In the genomic region with DNA sequence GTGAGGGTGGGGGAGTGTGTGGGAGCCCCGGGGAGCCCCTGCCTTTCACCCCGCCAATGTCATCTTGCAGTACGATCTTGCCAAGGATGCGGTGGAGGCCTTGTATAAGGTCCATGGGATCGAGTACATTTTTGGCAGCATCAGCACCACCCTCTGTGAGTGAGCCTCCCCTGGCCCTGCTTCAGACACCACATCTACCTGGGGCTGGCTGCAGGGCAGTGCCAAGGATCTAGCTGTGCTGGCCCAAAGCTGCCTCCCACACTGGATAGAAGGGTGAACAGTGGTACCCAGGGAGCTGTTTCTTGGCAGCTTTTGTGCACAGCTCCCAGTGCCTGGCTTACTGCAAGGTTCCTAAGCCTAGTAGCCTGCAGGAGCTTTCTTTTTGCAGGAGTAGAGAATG, we compare ENCODE assay signal across 30 cellular contexts. TPM values are rescaled to one million over a fixed set of nuclear protein-coding genes. Genes with fewer than 3 reads are reported as not detected.
A peak's percentile ranks its signal among the peaks of the same experiment; 100 is the strongest.
DNase-seq lines count a peak whose midpoint lies in the region; ATAC-seq and TF ChIP-seq lines count a peak whose summit lies in the region.
"Had no signal": no experiment of that assay in that cellular context is flagged by ENCODE, and none has a peak within 500 bp of the region (broad histone marks: within the 10 kb centered on the region; RNA-seq: fewer than 3 reads in every experiment).

No MANE protein-coding gene starts in this region.

- H3K27ac Mint-ChIP-seq in CD8-positive, alpha-beta T cell: no peak overlapping the region
- H3K27ac Mint-ChIP-seq: dendritic cell treated with granulocyte-macrophage colony-stimulating factor and Interleukin-4, amounts not matched to agents 40 ng/mL and 50 ng/mL, for 4 days; endodermal cell had no signal

- peak overlapping the region; percentile 5 for H3K4me3 ChIP-seq in CD8-positive, alpha-beta T cell (ENCODE audit: low read depth, low read length)
- H3K4me3 ChIP-seq in OCI-LY7 (ENCODE audit: low read depth, low read length, poor library complexity, severe bottlenecking): no peak overlapping the region
- H3K4me3 ChIP-seq: heart right ventricle, prostate gland, stomach, tibial nerve had no signal

- no peaks in the 10 kb centered on the region for H3K36me3 Mint-ChIP-seq in CD8-positive, alpha-beta T cell

- H3K4me1 ChIP-seq in CD8-positive, alpha-beta T cell (ENCODE audit: insufficient read depth, low read length): peaks cover 46% of the 10 kb centered on the region
- H3K4me1 ChIP-seq in OCI-LY7 (ENCODE audit: insufficient read depth, low read length, poor library complexity, severe bottlenecking): no peaks in the 10 kb centered on the region

- intact Hi-C loops in CD8-positive, alpha-beta T cell (cut with DNase I, micrococcal nuclease): no loop called here
- intact Hi-C loops in OCI-LY7 (cut with micrococcal nuclease; ENCODE audit: unreplicated experiment) (no loop called here), posterior vena cava (cut with DNase I) (no loop called here)

- H3K36me3 ChIP-seq in CD8-positive, alpha-beta T cell (ENCODE audit: insufficient read depth, low read length): no peaks in the 10 kb centered on the region
- no peaks in the 10 kb centered on the region for H3K36me3 ChIP-seq in OCI-LY7 (ENCODE audit: insufficient read depth, low read length)
- H3K36me3 ChIP-seq: heart right ventricle, neutrophil, prostate gland, stomach, tibial nerve had no signal

- no peak for TF ChIP-seq CTCF in CD8-positive, alpha-beta T cell (IDR thresholded peaks at IDR 0.05)
- TF ChIP-seq CTCF in OCI-LY7 (conservative IDR thresholded peaks at IDR 0.05; ENCODE audit: low read length): no peak

- DNase-seq in CD8-positive, alpha-beta T cell: no peak
- DNase-seq in OCI-LY7 (ENCODE audit: low spot score): no peak
- peak; percentile 10 for DNase-seq in cerebellum (ENCODE audit: low spot score)
- peak; percentile 53 for DNase-seq in posterior vena cava (ENCODE audit: low spot score)
- no peak for DNase-seq in stimulated activated naive CD4-positive, alpha-beta T cell (lab: John Stamatoyannopoulos, UW)
- DNase-seq: DMS53; endodermal cell; foreskin fibroblast; GOT3; heart right ventricle; kidney glomerular epithelial cell; MV-4-11; NCI-H146; stimulated activated CD4-positive, alpha-beta T cell treated with anti-CD3 and anti-CD28 coated beads, Interleukin-15, amount 100 ng/mL, for 24 hours; stomach had no signal

- H3K4me3 Mint-ChIP-seq in CD8-positive, alpha-beta T cell: no peak overlapping the region
- H3K4me3 Mint-ChIP-seq: dendritic cell treated with granulocyte-macrophage colony-stimulating factor and Interleukin-4, amounts not matched to agents 40 ng/mL and 50 ng/mL, for 4 days; endodermal cell had no signal

- H3K9me3 Mint-ChIP-seq in CD8-positive, alpha-beta T cell: no peaks in the 10 kb centered on the region
- H3K9me3 Mint-ChIP-seq: activated CD4-positive, alpha-beta T cell treated with anti-CD3 and anti-CD28 coated beads, Interleukin-2, amount 10 ng/mL, durations not matched to agents 24 days and 14 days; activated naive CD4-positive, alpha-beta T cell treated with anti-CD3 and anti-CD28 coated beads for 36 hours; activated T-cell treated with anti-CD3 and anti-CD28 coated beads, Interleukin-2, amount 50 U/mL, for 72 hours; dendritic cell treated with granulocyte-macrophage colony-stimulating factor and Interleukin-4, amounts not matched to agents 40 ng/mL and 50 ng/mL, for 4 days; endodermal cell had no signal

- peaks cover 30% of the 10 kb centered on the region for H3K4me1 Mint-ChIP-seq in CD8-positive, alpha-beta T cell (ENCODE audit: low read depth)

- H3K4me2 ChIP-seq in OCI-LY7 (ENCODE audit: low read length): no peak overlapping the region; the same call in 1 of the 2 replicates

- CTCF ChIA-PET in CD8-positive, alpha-beta T cell (lab: Charles Lee): no interaction called here
- CTCF ChIA-PET in OCI-LY7 (lab: Charles Lee; ENCODE audit: unreplicated experiment): no interaction called here

- POLR2A ChIA-PET in CD8-positive, alpha-beta T cell (lab: Charles Lee): interaction anchor here (1.6 kb wide), 1 partner anchor 48 kb away, joined by 4 read pairs; no protein-coding TSS in a partner anchor
- POLR2A ChIA-PET in OCI-LY7 (lab: Charles Lee): no interaction called here

- no TSS peak for BruUV-seq in OCI-LY7 (replicated peaks; lab: Mats Ljungman, UMichigan)

- H3K9me3 ChIP-seq in CD8-positive, alpha-beta T cell (ENCODE audit: low read length): no peaks in the 10 kb centered on the region
- no peaks in the 10 kb centered on the region for H3K9me3 ChIP-seq in OCI-LY7 (ENCODE audit: low read length)
- H3K9me3 ChIP-seq: heart right ventricle, neutrophil, prostate gland, stomach, tibial nerve had no signal

- H3K9me2 ChIP-seq in OCI-LY7 (ENCODE audit: insufficient read depth, low read length): no peaks in the 10 kb centered on the region

- H3K79me2 ChIP-seq in OCI-LY7 (ENCODE audit: insufficient read depth, low read depth, low read length): no peaks in the 10 kb centered on the region

- no peak for ATAC-seq in CD8-positive, alpha-beta T cell
- ATAC-seq in GM21367 (IDR thresholded peaks at IDR 0.05; ENCODE audit: unreplicated experiment) (no peak), GM19467 (IDR thresholded peaks at IDR 0.05; ENCODE audit: unreplicated experiment) (no peak)
- ATAC-seq: activated T-cell treated with anti-CD3 and anti-CD28 coated beads, Interleukin-2, amount 50 U/mL, for 72 hours; esophagus mucosa; SK-N-SH treated with all-trans-retinoic acid at 6 μM for 48 hours had no signal

- no peaks in the 10 kb centered on the region for H3K27me3 Mint-ChIP-seq in CD8-positive, alpha-beta T cell (ENCODE audit: low read depth)
- H3K27me3 Mint-ChIP-seq: activated CD4-positive, alpha-beta T cell treated with anti-CD3 and anti-CD28 coated beads, Interleukin-2, amount 10 ng/mL, durations not matched to agents 24 days and 14 days; dendritic cell treated with granulocyte-macrophage colony-stimulating factor and Interleukin-4, amounts not matched to agents 40 ng/mL and 50 ng/mL, for 4 days had no signal

- H4K20me1 ChIP-seq in OCI-LY7 (ENCODE audit: insufficient read depth, low read length): no peaks in the 10 kb centered on the region

- H2AFZ ChIP-seq in OCI-LY7 (ENCODE audit: low read length): 0 out of 2 replicates have a peak overlapping the region, but pooled peaks have one; percentile 29

- H3K27me3 ChIP-seq in CD8-positive, alpha-beta T cell (ENCODE audit: insufficient read depth, low read length): no peaks in the 10 kb centered on the region
- H3K27me3 ChIP-seq: heart right ventricle, neutrophil, stomach, tibial nerve had no signal

- peak overlapping the region; percentile 25 for H3K27ac ChIP-seq in CD8-positive, alpha-beta T cell (ENCODE audit: low read depth, low read length)
- no peak overlapping the region for H3K27ac ChIP-seq in OCI-LY7 (ENCODE audit: low read depth, low read length, poor library complexity, severe bottlenecking)
- H3K27ac ChIP-seq: heart right ventricle, HL-60, neutrophil, tibial nerve had no signal

RNA-seq across cellular contexts. Expression of gene CPA1, which starts 12.5 kb away (rescaled TPM):
- total RNA-seq in CD8-positive, alpha-beta T cell: not detected
- total RNA-seq in OCI-LY7 (2014; rRNA removed; shearing (Covaris generic)): not detected in 2 replicates
- total RNA-seq in OCI-LY7 (2022) (not detected in 2 replicates), cerebellum (not detected), posterior vena cava (1 to 10 TPM in 1 of 2 donors, under 1 TPM in 1; 0.79 to 6.7 TPM)
- total RNA-seq: activated CD4-positive, alpha-beta T cell treated with anti-CD3 and anti-CD28 coated beads, Interleukin-2, amount 10 ng/mL, durations not matched to agents 24 days and 14 days; activated naive CD4-positive, alpha-beta T cell treated with anti-CD3 and anti-CD28 coated beads for 36 hours; activated T-cell treated with anti-CD3 and anti-CD28 coated beads, Interleukin-2, amount 50 U/mL, for 72 hours; endodermal cell; esophagus mucosa; G401; lung microvascular endothelial cell; stomach; T-helper 2 cell treated with Interferon-gamma antibody and Interleukin-4, amounts not matched to agents 100 ng/mL and 5 ng/mL, for 36 hours had no signal

RNA-seq across cellular contexts. Expression of gene CPA5, which starts 23.2 kb away (rescaled TPM):
- not detected for total RNA-seq in CD8-positive, alpha-beta T cell
- not detected in 2 replicates for total RNA-seq in OCI-LY7 (2014; rRNA removed; shearing (Covaris generic))
- total RNA-seq in OCI-LY7 (2022) (not detected in 2 replicates), cerebellum (not detected), posterior vena cava (not detected)
- total RNA-seq: endodermal cell, esophagus mucosa, G401, heart right ventricle, lung microvascular endothelial cell, stomach, tibial nerve had no signal

Comparison
In these comparisons a context has a peak if more than half of its experiments do, and no peak if none do; other contexts are left out.
1. DNase-seq: peak in cerebellum (single experiment) and posterior vena cava (single experiment); none in CD8-positive, alpha-beta T cell (0 of 7), OCI-LY7 (single experiment) and stimulated activated naive CD4-positive, alpha-beta T cell (0 of 6).